ENCODE assay signal across 9 cellular contexts in genomic region chr3:67349551-67350174, GRCh38.
DNase-seq lines count a peak whose midpoint lies in the region; ATAC-seq and TF ChIP-seq lines count a peak whose summit lies in the region.
"Had no signal": no experiment of that assay in that cellular context is flagged by ENCODE, and none has a peak within 500 bp of the region (broad histone marks: within the 10 kb centered on the region; RNA-seq: fewer than 3 reads in every experiment).

No MANE protein-coding gene starts in this region.

- no TSS peak for BruUV-seq in Calu3 (replicated peaks; lab: Mats Ljungman, UMichigan)

- no peak for TF ChIP-seq RAD21 in SK-N-SH (IDR thresholded peaks at IDR 0.05; ENCODE audit: low read length)

- no peaks in the 10 kb centered on the region for H3K36me3 Mint-ChIP-seq in Calu3 (ENCODE audit: insufficient read depth, unreplicated experiment)

- peaks cover under 1% of the 10 kb centered on the region for H3K4me1 Mint-ChIP-seq in Calu3 (ENCODE audit: low read depth, unreplicated experiment)
- H3K4me1 Mint-ChIP-seq: nephron had no signal

- no peaks in the 10 kb centered on the region for H3F3A ChIP-seq in SK-N-SH (replicated peaks; ENCODE audit: insufficient read depth)

- H2AFZ ChIP-seq in SK-N-SH (ENCODE audit: low read depth), result no peak overlapping the region

- no peak overlapping the region for H3K9ac ChIP-seq in SK-N-SH

- peaks cover 6% of the 10 kb centered on the region for H3K9me3 Mint-ChIP-seq in Calu3 (ENCODE audit: low read depth, unreplicated experiment)

- ATAC-seq in GM18508 (IDR thresholded peaks at IDR 0.05; ENCODE audit: insufficient read depth, unreplicated experiment) (peak; percentile 98), GM21576 (IDR thresholded peaks at IDR 0.05; ENCODE audit: unreplicated experiment) (peak; percentile 95), HG03565 (IDR thresholded peaks at IDR 0.05; ENCODE audit: unreplicated experiment) (peak; percentile 96)

- CTCF ChIA-PET in Calu3 (lab: Charles Lee) (no interaction called here), SK-N-SH (lab: Yijun Ruan, JAX) (interaction anchor here (1.6 kb wide), 1 partner anchor 236 kb away, joined by 4 read pairs; no protein-coding TSS in a partner anchor)

- POLR2A ChIA-PET in SK-N-SH (lab: Yijun Ruan, JAX), result no interaction called here

- DNase-seq in iris pigment epithelial cell (ENCODE audit: low read depth) (peak; percentile 79), NCI-H524 treated with DMSO at 0.1 percent for 48 hours (lab: John Stamatoyannopoulos, UW) (no peak), NOMO-1 (lab: John Stamatoyannopoulos, UW; ENCODE audit: unreplicated experiment in 2 of 2) (no peak), Calu3 (no peak), SK-N-SH (no peak)

- no peak for TF ChIP-seq EP300 in SK-N-SH (IDR thresholded peaks at IDR 0.05; ENCODE audit: borderline replicate concordance in 1 of 2, low read depth in 1 of 2, low read length in 1 of 2)

- H3K9me3 ChIP-seq in SK-N-SH, result no peaks in the 10 kb centered on the region

- intact Hi-C loops in Calu3 (cut with micrococcal nuclease; ENCODE audit: unreplicated experiment), result no loop called here

- H3K27me3 Mint-ChIP-seq in Calu3 (ENCODE audit: unreplicated experiment), result no peaks in the 10 kb centered on the region

- H3K27me3 ChIP-seq in SK-N-SH (ENCODE audit: insufficient read depth), result no peaks in the 10 kb centered on the region

- no peak overlapping the region for H3K4me2 ChIP-seq in SK-N-SH

- H3K4me3 ChIP-seq in SK-N-SH (ENCODE audit: low read depth in 2 of 2, low read length in 1 of 2), result no peak overlapping the region

- no peak overlapping the region for H3K27ac ChIP-seq in SK-N-SH (ENCODE audit: low read depth in 2 of 2, low read length in 1 of 2)

- no peaks in the 10 kb centered on the region for H3K36me3 ChIP-seq in SK-N-SH (replicated peaks in 1 of 2; ENCODE audit: control insufficient read depth in 1 of 2, insufficient read depth in 2 of 2, low read length in 1 of 2)

- H3K4me1 ChIP-seq in SK-N-SH (ENCODE audit: control insufficient read depth in 1 of 2, insufficient read depth in 2 of 2, low read depth in 1 of 2, low read length in 1 of 2), result no peaks in the 10 kb centered on the region

- TF ChIP-seq CTCF in Calu3 (IDR thresholded peaks at IDR 0.05; ENCODE audit: unreplicated experiment), result no peak
- TF ChIP-seq CTCF in SK-N-SH (IDR thresholded peaks at IDR 0.05), result no peak

- no peak overlapping the region for H3K27ac Mint-ChIP-seq in Calu3 (ENCODE audit: unreplicated experiment)
- H3K27ac Mint-ChIP-seq: nephron had no signal

- no peak overlapping the region for H3K4me3 Mint-ChIP-seq in Calu3 (ENCODE audit: low read depth, unreplicated experiment)
- H3K4me3 Mint-ChIP-seq: nephron had no signal

- H3K79me2 ChIP-seq in SK-N-SH (ENCODE audit: insufficient read depth), result no peaks in the 10 kb centered on the region

- H3K9me2 ChIP-seq in SK-N-SH, result no peaks in the 10 kb centered on the region

- no peaks in the 10 kb centered on the region for H4K20me1 ChIP-seq in SK-N-SH (ENCODE audit: insufficient read depth)

TF ChIP-seq in SK-N-SH, 30 proteins besides CTCF, POLR2A, EP300 and RAD21:
- TF ChIP-seq FOXJ3 (CRISPR knock-in tag; IDR thresholded peaks at IDR 0.05) (no peak), ZBTB33 (IDR thresholded peaks at IDR 0.05; ENCODE audit: borderline replicate concordance, low read depth) (no peak), TCF12 (IDR thresholded peaks at IDR 0.05) (no peak), NFIC (IDR thresholded peaks at IDR 0.05; ENCODE audit: borderline replicate concordance) (no peak), TAF1 (IDR thresholded peaks at IDR 0.05; ENCODE audit: borderline replicate concordance, low read depth, low read length) (no peak), JUND (IDR thresholded peaks at IDR 0.05) (no peak), POLR2AphosphoS5 (IDR thresholded peaks at IDR 0.05; ENCODE audit: low read depth, low read length) (no peak), IRF3 (IDR thresholded peaks at IDR 0.05; ENCODE audit: low read depth, low read length) (no peak), GATA2 (CRISPR knock-in tag; IDR thresholded peaks at IDR 0.05) (no peak), FOSL2 (IDR thresholded peaks at IDR 0.05; ENCODE audit: borderline replicate concordance, low read depth) (no peak), CHD2 (IDR thresholded peaks at IDR 0.05; ENCODE audit: low read length, partially characterized antibody) (no peak), TEAD4 (IDR thresholded peaks at IDR 0.05; ENCODE audit: borderline replicate concordance, insufficient read depth) (no peak), RXRA (IDR thresholded peaks at IDR 0.05; ENCODE audit: borderline replicate concordance, low read depth) (no peak), SIN3A (IDR thresholded peaks at IDR 0.05; ENCODE audit: borderline replicate concordance, low read depth, low read length) (no peak), NRF1 (IDR thresholded peaks at IDR 0.05; ENCODE audit: low read depth, low read length) (no peak), REST (IDR thresholded peaks at IDR 0.05; ENCODE audit: low read depth, low read length) (no peak)
